8 cellular contexts compared by ENCODE assay signal in genomic region chr1:145845514-145846161, GRCh38. TPM values are rescaled to one million over a fixed set of nuclear protein-coding genes. Genes with fewer than 3 reads are reported as not detected.
DNase-seq lines count a peak whose midpoint lies in the region; ATAC-seq and TF ChIP-seq lines count a peak whose summit lies in the region.

NUDT17 (plus strand) TSS chr1:145845630; CDS start chr1:145845641, 11 bp downstream.

- peak within 1 kb of the TSS; percentile 74 for H3K4me3 ChIP-seq in GM23248
- peak within 1 kb of the TSS; percentile 82 for H3K4me3 ChIP-seq in Loucy (ENCODE audit: low read length, poor library complexity, severe bottlenecking)
- H3K4me3 ChIP-seq in heart right ventricle: peak within 1 kb of the TSS; percentile 14 to 69 (median 65)
- H3K4me3 ChIP-seq in psoas muscle: peak within 1 kb of the TSS; percentile 78
- peak within 1 kb of the TSS; percentile 31 for H3K4me3 ChIP-seq in urinary bladder (ENCODE audit: low read depth, low read length)

- ATAC-seq in heart right ventricle (peak; percentile 82 to 94 (median 90)), psoas muscle (peak; percentile 87 to 94 (median 90))

- H4K20me1 ChIP-seq in GM23248 (ENCODE audit: insufficient read depth) (no peaks in the 10 kb centered on the region), Loucy (ENCODE audit: insufficient read depth, low read length, poor library complexity, severe bottlenecking) (no peaks in the 10 kb centered on the region)

- H3K27ac ChIP-seq in GM23248 (peak within 1 kb of the TSS; percentile 50), heart right ventricle (peak within 1 kb of the TSS in 9 of 10 donors; percentile 48 to 86 (median 81)), psoas muscle (peak within 1 kb of the TSS; percentile 78), urinary bladder (ENCODE audit: low read depth) (peak within 1 kb of the TSS; percentile 38)

- H3K36me3 ChIP-seq in GM23248 (ENCODE audit: low read depth): peaks cover 25% of the 10 kb centered on the region
- H3K36me3 ChIP-seq in Loucy (ENCODE audit: insufficient read depth, low read length): peaks cover 43% of the 10 kb centered on the region; the same call in 1 of the 2 replicates
- H3K36me3 ChIP-seq in heart right ventricle: peaks cover 0 to 66% (median 36%) of the 10 kb centered on the region in 9 donors
- peaks cover 17 to 64% of the 10 kb centered on the region in 2 donors for H3K36me3 ChIP-seq in psoas muscle (ENCODE audit: insufficient read depth in 1 of 2, low read depth in 1 of 2)
- peaks cover 9% of the 10 kb centered on the region for H3K36me3 ChIP-seq in urinary bladder (ENCODE audit: insufficient read depth)

- H3K4me2 ChIP-seq in GM23248 (ENCODE audit: unreplicated experiment) (peak within 1 kb of the TSS; percentile 81), Loucy (ENCODE audit: low read depth, low read length, poor library complexity, severe bottlenecking) (peak within 1 kb of the TSS; percentile 94)

- H3K27me3 ChIP-seq in GM23248 (replicated peaks; ENCODE audit: insufficient read depth) (no peaks in the 10 kb centered on the region), Loucy (ENCODE audit: insufficient read depth, low read length, poor library complexity, severe bottlenecking) (no peaks in the 10 kb centered on the region), heart right ventricle (no peaks in the 10 kb centered on the region), psoas muscle (ENCODE audit: insufficient read depth in 3 of 3, low read length in 2 of 3) (no peaks in the 10 kb centered on the region)

- TF ChIP-seq CTCF in Loucy (conservative IDR thresholded peaks at IDR 0.05; ENCODE audit: low read length) (peak; percentile 93), heart right ventricle (IDR thresholded peaks at IDR 0.05) (peak; percentile 92 to 99 (median 96)), psoas muscle (IDR thresholded peaks at IDR 0.05) (peak; percentile 92)

- intact Hi-C loops in heart right ventricle (cut with DNase I): loop anchor here (1.0 to 10.0 kb wide), 11 partner anchors 41 to 172 kb away; partner anchors contain the start of genes ITGA10 (in 3 of the 10) and PEX11B (in 3 of the 10)
- intact Hi-C loops in psoas muscle (cut with DNase I): loop anchor here (1.0 to 5.0 kb wide), 3 partner anchors 67 to 168 kb away; partner anchors contain the start of gene ITGA10 (in 1 of the 2)

- H3K79me2 ChIP-seq in GM23248 (ENCODE audit: insufficient read depth): no peaks in the 10 kb centered on the region
- H3K79me2 ChIP-seq in Loucy (ENCODE audit: insufficient read depth, low read length): no peaks in the 10 kb centered on the region

- H3K4me1 ChIP-seq in GM23248 (ENCODE audit: insufficient read depth) (peaks cover 14% of the 10 kb centered on the region), Loucy (ENCODE audit: insufficient read depth, low read length, poor library complexity, severe bottlenecking) (peaks cover 11% of the 10 kb centered on the region), heart right ventricle (peaks cover 0 to 19% (median 16%) of the 10 kb centered on the region in 9 donors), psoas muscle (peaks cover 10% of the 10 kb centered on the region), urinary bladder (ENCODE audit: insufficient read depth) (no peaks in the 10 kb centered on the region)

- no peaks in the 10 kb centered on the region for H3K9me2 ChIP-seq in GM23248 (ENCODE audit: insufficient read depth)
- H3K9me2 ChIP-seq in Loucy (replicated peaks; ENCODE audit: low read depth, low read length): no peaks in the 10 kb centered on the region

- H3K27ac Mint-ChIP-seq in activated naive CD8-positive, alpha-beta T cell treated with anti-CD3 and anti-CD28 coated beads for 36 hours: peak within 1 kb of the TSS; percentile 65

- peaks cover 16% of the 10 kb centered on the region for H3K4me1 Mint-ChIP-seq in activated naive CD8-positive, alpha-beta T cell treated with anti-CD3 and anti-CD28 coated beads for 36 hours

- 1% methylated on average over 46 to 50 of the region's 50 CpGs for WGBS in GM23248 (ENCODE audit: low coverage in 1 of 2, low lambda C conversion rate in 2 of 2, missing lambda C conversion rate in 2 of 2), 2 experiments
- 2% methylated on average over 50 of the region's 50 CpGs for WGBS in heart right ventricle, 2 donors
- WGBS in psoas muscle, 3 donors: 2 to 3% (median 2%) methylated on average over 47 to 50 of the region's 50 CpGs
- WGBS in urinary bladder: under 1% methylated on average over 50 of the region's 50 CpGs

- in situ Hi-C loops in GM23248 (cut with MboI): no loop called here

- no peaks in the 10 kb centered on the region for H3K36me3 Mint-ChIP-seq in activated naive CD8-positive, alpha-beta T cell treated with anti-CD3 and anti-CD28 coated beads for 36 hours

- H3F3A ChIP-seq in GM23248 (ENCODE audit: insufficient read depth) (peaks cover 59% of the 10 kb centered on the region), Loucy (ENCODE audit: low read depth) (no peaks in the 10 kb centered on the region)

- no peaks in the 10 kb centered on the region for H3K9me3 Mint-ChIP-seq in activated naive CD8-positive, alpha-beta T cell treated with anti-CD3 and anti-CD28 coated beads for 36 hours

- no peak within 1 kb of the TSS for H3K4me3 Mint-ChIP-seq in activated naive CD8-positive, alpha-beta T cell treated with anti-CD3 and anti-CD28 coated beads for 36 hours

- no peaks in the 10 kb centered on the region for H3K9me3 ChIP-seq in GM23248 (ENCODE audit: low read depth)
- H3K9me3 ChIP-seq in Loucy (ENCODE audit: insufficient read depth, low read depth, low read length): no peaks in the 10 kb centered on the region
- H3K9me3 ChIP-seq in heart right ventricle: no peaks in the 10 kb centered on the region
- H3K9me3 ChIP-seq in psoas muscle: no peaks in the 10 kb centered on the region

- H2AFZ ChIP-seq in GM23248 (peak within 1 kb of the TSS; percentile 72), Loucy (ENCODE audit: low read length) (peak within 1 kb of the TSS; percentile 80)

- DNase-seq in ELR (ENCODE audit: low read depth): peak; percentile 86
- peak; percentile 90 for DNase-seq in GM23248
- peak; percentile 84 for DNase-seq in SKM-1 treated with dmso at 0.1 percent for 144 hours (lab: John Stamatoyannopoulos, UW; ENCODE audit: unreplicated experiment)
- DNase-seq in activated naive CD8-positive, alpha-beta T cell treated with anti-CD3 and anti-CD28 coated beads for 36 hours: peak; percentile 78
- peak; percentile 77 to 83 for DNase-seq in heart right ventricle
- peak; percentile 84 to 92 for DNase-seq in psoas muscle

- H3K9ac ChIP-seq in GM23248 (peak within 1 kb of the TSS; percentile 80), Loucy (ENCODE audit: low read depth, low read length, poor library complexity, severe bottlenecking) (peak within 1 kb of the TSS; percentile 68)

- no peaks in the 10 kb centered on the region for H3K27me3 Mint-ChIP-seq in activated naive CD8-positive, alpha-beta T cell treated with anti-CD3 and anti-CD28 coated beads for 36 hours

RNA-seq across cellular contexts. Expression of gene NUDT17, which starts in this region (rescaled TPM):
- 5.9 and 12.0 TPM in 2 replicates for total RNA-seq in GM23248 (2014; rRNA removed; shearing (Covaris generic))
- 7.8 and 9.5 TPM in 2 replicates for polyA plus RNA-seq in GM23248 (2016; fragmentation: Nextera tagmentation; extraction: Ambion mirVana)
- 1 to 10 TPM; 3.6 to 3.8 TPM for total RNA-seq in activated naive CD8-positive, alpha-beta T cell treated with anti-CD3 and anti-CD28 coated beads for 36 hours
- 1 to 10 TPM; 1.8 to 4.9 (median 3.6) TPM for total RNA-seq in heart right ventricle
- polyA plus RNA-seq in heart right ventricle: 1 to 10 TPM in 1 of 2 donors, under 1 TPM in 1; 0.75 to 4.0 TPM
- total RNA-seq in psoas muscle: 1 to 10 TPM; 1.4 to 2.9 (median 1.7) TPM
- polyA plus RNA-seq in psoas muscle: 1 to 10 TPM; 1.6 to 2.7 (median 1.9) TPM
- total RNA-seq in urinary bladder: 5.9 TPM
- 5.0 TPM for polyA plus RNA-seq in urinary bladder

Comparison
In these comparisons a context has a peak if more than half of its experiments do, and no peak if none do; other contexts are left out.
1. Peak in every context shown above with its lines: DNase-seq, ATAC-seq, H3K4me3 ChIP-seq and H3K27ac ChIP-seq.
2. H3K4me3 ChIP-seq: peak in every context shown above with its lines; median percentile 82 in Loucy; 78 in psoas muscle; 74 in GM23248; 65 in heart right ventricle; 31 in urinary bladder.